8 cellular contexts compared by ENCODE assay signal in genomic region chr20:46362931-46363872, GRCh38. TPM values are rescaled to one million over a fixed set of nuclear protein-coding genes. Genes with fewer than 3 reads are reported as not detected.
DNase-seq lines count a peak whose midpoint lies in the region; ATAC-seq and TF ChIP-seq lines count a peak whose summit lies in the region.

No MANE protein-coding gene starts in this region.

- DNase-seq in CD14-positive monocyte (ENCODE audit: low spot score) (no peak), GM23338 (ENCODE audit: low spot score) (no peak), Peyer's patch (peak in 1 of 3 donors; percentile 25), fibroblast of peridontal ligament (ENCODE audit: extremely low read depth) (peak; percentile 35), NCI-H1930 (lab: John Stamatoyannopoulos, UW) (no peak), glomerular visceral epithelial cell (ENCODE audit: extremely low spot score) (no peak)
- DNase-seq in stimulated activated CD4-positive, alpha-beta T cell treated with anti-CD3 and anti-CD28 coated beads, Interleukin-15, amount 100 ng/mL, for 24 hours: no peak

- peak overlapping the region; percentile 89 to 99 (median 97) for H3K9ac ChIP-seq in skeletal muscle tissue (ENCODE audit: low read depth in 1 of 3, low read length in 3 of 3)

- H3K27ac Mint-ChIP-seq in CD14-positive monocyte (peak overlapping the region; percentile 89 to 99 (median 97)), GM23338 (peak overlapping the region; percentile 89)

- no peak for TF ChIP-seq POLR2A in Peyer's patch (IDR thresholded peaks at IDR 0.05)

- peak overlapping the region; percentile 77 for H3K4me2 ChIP-seq in GM23338

- no peak for TF ChIP-seq CTCF in CD14-positive monocyte (IDR thresholded peaks at IDR 0.05)
- TF ChIP-seq CTCF in GM23338 (conservative IDR thresholded peaks at IDR 0.05; ENCODE audit: low read depth in 2 of 2): no peak
- TF ChIP-seq CTCF in Peyer's patch (IDR thresholded peaks at IDR 0.05): no peak

- no peak overlapping the region for H2AFZ ChIP-seq in GM23338

- H3K79me2 ChIP-seq in GM23338 (replicated peaks; ENCODE audit: insufficient read depth): peaks cover 35% of the 10 kb centered on the region

- intact Hi-C loops in CD14-positive monocyte (cut with micrococcal nuclease): loop anchor here in 1 of 2 donors (5.0 kb wide), 1 partner anchor 156 kb away; no protein-coding TSS in a partner anchor

- peak overlapping the region; percentile 93 for H3K4me3 ChIP-seq in GM23338
- H3K4me3 ChIP-seq in Peyer's patch: peak overlapping the region; percentile 75 to 87 (median 80)
- H3K4me3 ChIP-seq in skeletal muscle tissue (ENCODE audit: low read length in 3 of 3): peak overlapping the region; percentile 91 to 94 (median 94)

- H3K27ac ChIP-seq in GM23338 (ENCODE audit: low read depth): peak overlapping the region; percentile 63; the same call in 1 of the 2 replicates
- H3K27ac ChIP-seq in Peyer's patch: peak overlapping the region; percentile 94 to 95 (median 94)
- peak overlapping the region; percentile 94 for H3K27ac ChIP-seq in skeletal muscle tissue (ENCODE audit: low read depth, low read length)

- H3K9me3 ChIP-seq in Peyer's patch (no peaks in the 10 kb centered on the region), skeletal muscle tissue (ENCODE audit: control insufficient read depth in 3 of 3, low read length in 3 of 3) (no peaks in the 10 kb centered on the region)

- ATAC-seq in GM23338: no peak

- H3K4me1 ChIP-seq in GM23338 (ENCODE audit: insufficient read depth): peaks cover 13% of the 10 kb centered on the region
- peaks cover 0 to 37% (median 6%) of the 10 kb centered on the region in 4 donors for H3K4me1 ChIP-seq in Peyer's patch
- peaks cover 49 to 65% (median 52%) of the 10 kb centered on the region in 3 donors for H3K4me1 ChIP-seq in skeletal muscle tissue (ENCODE audit: control insufficient read depth in 3 of 3, insufficient read depth in 3 of 3, low read length in 3 of 3)

- peaks cover 14% of the 10 kb centered on the region for H4K20me1 ChIP-seq in GM23338 (replicated peaks; ENCODE audit: insufficient read depth)

- H3K27me3 Mint-ChIP-seq in CD14-positive monocyte (ENCODE audit: low read depth in 3 of 3): peaks cover 0 to 5% (median 0%) of the 10 kb centered on the region in 3 donors
- peaks cover 5% of the 10 kb centered on the region for H3K27me3 Mint-ChIP-seq in GM23338 (ENCODE audit: insufficient read depth, low read depth, poor library complexity)

- H3K4me3 Mint-ChIP-seq in CD14-positive monocyte (peak overlapping the region; percentile 87 to 93), GM23338 (peak overlapping the region; percentile 90)

- H3K4me1 Mint-ChIP-seq in CD14-positive monocyte (peaks cover 59% of the 10 kb centered on the region), GM23338 (peaks cover 13% of the 10 kb centered on the region; the same call in 2 of the 3 replicates)

- no peaks in the 10 kb centered on the region for H3K27me3 ChIP-seq in GM23338 (ENCODE audit: insufficient read depth)
- no peaks in the 10 kb centered on the region for H3K27me3 ChIP-seq in Peyer's patch
- H3K27me3 ChIP-seq in skeletal muscle tissue (ENCODE audit: control insufficient read depth in 3 of 3, insufficient read depth in 3 of 3, low read length in 3 of 3): no peaks in the 10 kb centered on the region

- 0 out of 2 replicates have a peak, but pooled peaks cover 5% of the 10 kb centered on the region for H3F3A ChIP-seq in GM23338 (replicated peaks; ENCODE audit: low read depth)

- H3K36me3 Mint-ChIP-seq in CD14-positive monocyte (peaks cover 48 to 51% of the 10 kb centered on the region in 2 donors), GM23338 (ENCODE audit: low read depth) (peaks cover 19% of the 10 kb centered on the region)

- H3K9me3 Mint-ChIP-seq in CD14-positive monocyte: peaks cover 0 to 1% (median 0%) of the 10 kb centered on the region in 7 donors
- no peaks in the 10 kb centered on the region; the same call in 2 of the 3 replicates for H3K9me3 Mint-ChIP-seq in GM23338

- H3K9me2 ChIP-seq in GM23338 (ENCODE audit: insufficient read depth): no peaks in the 10 kb centered on the region

- no peaks in the 10 kb centered on the region for H3K36me3 ChIP-seq in GM23338 (ENCODE audit: insufficient read depth)
- H3K36me3 ChIP-seq in Peyer's patch: peaks cover 0 to 34% (median 0%) of the 10 kb centered on the region in 3 donors
- H3K36me3 ChIP-seq in skeletal muscle tissue (ENCODE audit: control insufficient read depth in 3 of 3, insufficient read depth in 3 of 3, low read length in 3 of 3): peaks cover 30 to 39% (median 33%) of the 10 kb centered on the region in 3 donors

TF ChIP-seq in GM23338, 12 proteins besides CTCF, POLR2A, EP300 and RAD21 (continues in another document):
- TF ChIP-seq, protein P1, sequence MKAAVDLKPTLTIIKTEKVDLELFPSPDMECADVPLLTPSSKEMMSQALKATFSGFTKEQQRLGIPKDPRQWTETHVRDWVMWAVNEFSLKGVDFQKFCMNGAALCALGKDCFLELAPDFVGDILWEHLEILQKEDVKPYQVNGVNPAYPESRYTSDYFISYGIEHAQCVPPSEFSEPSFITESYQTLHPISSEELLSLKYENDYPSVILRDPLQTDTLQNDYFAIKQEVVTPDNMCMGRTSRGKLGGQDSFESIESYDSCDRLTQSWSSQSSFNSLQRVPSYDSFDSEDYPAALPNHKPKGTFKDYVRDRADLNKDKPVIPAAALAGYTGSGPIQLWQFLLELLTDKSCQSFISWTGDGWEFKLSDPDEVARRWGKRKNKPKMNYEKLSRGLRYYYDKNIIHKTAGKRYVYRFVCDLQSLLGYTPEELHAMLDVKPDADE (IDR thresholded peaks at IDR 0.05): no peak
- TF ChIP-seq JUNB (IDR thresholded peaks at IDR 0.05; ENCODE audit: unreplicated experiment) (no peak), POLR2AphosphoS5 (IDR thresholded peaks at IDR 0.05; ENCODE audit: low read depth) (no peak), EZH2phosphoT487 (IDR thresholded peaks at IDR 0.05; ENCODE audit: unreplicated experiment) (no peak), EZH2 (IDR thresholded peaks at IDR 0.05; ENCODE audit: low read depth, unreplicated experiment) (no peak), ZNF331 (CRISPR knock-in tag; IDR thresholded peaks at IDR 0.05; ENCODE audit: low read depth) (no peak)

RNA-seq across cellular contexts. Expression of gene ELMO2, which starts 43.2 kb away (rescaled TPM):
- polyA plus RNA-seq in CD14-positive monocyte (10 to 100 TPM; 35.3 to 42.3 TPM), GM23338 (2016; fragmentation: Nextera tagmentation; extraction: Ambion mirVana) (13.8 and 15.1 TPM in 2 replicates)
- 34.8 and 44.1 TPM in 2 replicates for total RNA-seq in GM23338 (2014; rRNA removed; shearing (Covaris generic))
- total RNA-seq in Peyer's patch (10 to 100 TPM; 24.3 to 78.4 (median 26.4) TPM), skeletal muscle tissue (24.5 TPM)

RNA-seq across cellular contexts. Expression of gene CDH22, which starts 54.9 kb away (rescaled TPM):
- polyA plus RNA-seq in CD14-positive monocyte (not detected), GM23338 (2016; fragmentation: Nextera tagmentation; extraction: Ambion mirVana) (0.08 and 0.16 TPM in 2 replicates)
- 0.10 and 0.31 TPM in 2 replicates for total RNA-seq in GM23338 (2014; rRNA removed; shearing (Covaris generic))
- total RNA-seq in Peyer's patch (not detected), skeletal muscle tissue (0.52 TPM)
